Comparison of ENCODE assay signal across 14 cellular contexts in the genomic region with DNA sequence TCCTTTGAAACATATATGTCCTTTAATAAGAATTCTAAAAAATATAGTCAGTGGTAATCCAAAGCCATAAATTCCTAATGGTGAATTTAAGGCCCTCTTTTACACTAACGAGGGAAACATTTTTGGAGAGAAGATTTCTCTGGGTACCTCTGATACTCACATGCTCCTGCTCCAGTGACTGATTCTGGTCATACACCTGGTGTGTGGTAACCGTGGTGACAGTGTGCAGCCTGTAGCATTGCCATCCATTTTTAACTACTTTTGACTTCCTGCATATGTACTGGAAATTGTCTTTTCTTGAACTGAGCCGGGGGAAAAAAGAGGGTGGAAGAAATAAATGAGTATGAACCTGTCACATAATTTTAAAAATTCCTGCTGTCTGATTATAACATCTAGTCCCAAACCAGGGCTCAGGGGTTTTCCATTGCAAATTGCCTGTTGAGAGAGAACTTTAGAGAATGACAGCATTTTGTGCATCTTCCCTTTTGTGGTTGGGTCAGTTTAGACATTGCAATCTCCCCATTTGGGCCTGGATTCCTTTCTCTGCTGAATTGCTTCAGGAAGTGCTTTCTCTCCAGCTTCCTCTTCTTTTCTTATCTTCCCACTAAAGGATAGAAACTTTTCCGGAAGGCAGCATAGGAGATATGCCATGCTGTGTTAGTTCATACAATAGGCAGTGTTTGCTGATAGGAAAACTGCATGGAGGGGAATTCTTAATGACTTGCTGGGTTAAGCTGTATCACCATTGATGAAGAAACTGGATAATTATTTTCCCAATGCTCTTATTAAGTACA.
DNase-seq lines count a peak whose midpoint lies in the region; ATAC-seq and TF ChIP-seq lines count a peak whose summit lies in the region.
"Had no signal": no experiment of that assay in that cellular context is flagged by ENCODE, and none has a peak within 500 bp of the region (broad histone marks: within the 10 kb centered on the region; RNA-seq: fewer than 3 reads in every experiment).

No MANE protein-coding gene starts in this region.

- DNase-seq in DMS53 treated with DMSO at 0.1 percent for 48 hours (lab: John Stamatoyannopoulos, UW; ENCODE audit: unreplicated experiment): peak; percentile 19
- DNase-seq in NCI-H774 (lab: John Stamatoyannopoulos, UW): peak; percentile 19
- DNase-seq in NK-92 treated with Interleukin-12 subunit alpha and Interleukin-12 subunit beta, amount 100 ng/mL, for 24 hours (lab: John Stamatoyannopoulos, UW): no peak
- no peak for DNase-seq in uterus
- no peak for DNase-seq in NOMO-1 treated with dmso at 0.1 percent for 144 hours (lab: John Stamatoyannopoulos, UW; ENCODE audit: unreplicated experiment)
- no peak for DNase-seq in KBM-7
- DNase-seq: activated T-cell treated with anti-CD3 and anti-CD28 coated beads, Interleukin-2, amount 50 U/mL, for 1 hour; erythroblast; natural killer cell; NCI-H187; spleen; WERI-Rb-1 had no signal

- no peaks in the 10 kb centered on the region for H3K9me3 ChIP-seq in uterus
- H3K9me3 ChIP-seq: spleen had no signal

- no peaks in the 10 kb centered on the region for H3K27me3 ChIP-seq in uterus
- H3K27me3 ChIP-seq: spleen had no signal

- no peaks in the 10 kb centered on the region for H3K36me3 ChIP-seq in uterus
- H3K36me3 ChIP-seq: spleen, WERI-Rb-1 had no signal

- no peak for TF ChIP-seq POLR2A in uterus (IDR thresholded peaks at IDR 0.05)

- no peak overlapping the region for H3K4me3 ChIP-seq in uterus
- H3K4me3 ChIP-seq: spleen had no signal

- ATAC-seq in GM19397 (IDR thresholded peaks at IDR 0.05; ENCODE audit: unreplicated experiment): peak; percentile 70
- peak; percentile 88 for ATAC-seq in HG02870 (IDR thresholded peaks at IDR 0.05; ENCODE audit: unreplicated experiment)
- ATAC-seq: natural killer cell had no signal

- TF ChIP-seq CTCF in uterus (IDR thresholded peaks at IDR 0.05): no peak

- H3K27ac ChIP-seq in uterus: no peak overlapping the region
- H3K27ac ChIP-seq: spleen, WERI-Rb-1 had no signal

- intact Hi-C loops in uterus (cut with DNase I; ENCODE audit: low total_unique reads): no loop called here

- H3K4me1 ChIP-seq in uterus: no peaks in the 10 kb centered on the region
- H3K4me1 ChIP-seq: spleen had no signal

- in situ Hi-C loops in KBM-7 (cut with MboI; ENCODE audit: low pct_unique_long_range_greater_than_20kb, low sequenced_read_pairs): no loop called here

Comparison
In these comparisons a context has a peak if more than half of its experiments do, and no peak if none do; other contexts are left out.
1. DNase-seq: peak in DMS53 treated with DMSO at 0.1 percent for 48 hours (single experiment) and NCI-H774 (single experiment); none in NK-92 treated with Interleukin-12 subunit alpha and Interleukin-12 subunit beta, amount 100 ng/mL, for 24 hours (single experiment), uterus (0 of 2), NOMO-1 treated with dmso at 0.1 percent for 144 hours (single experiment) and KBM-7 (single experiment).